20 cellular contexts compared by ENCODE assay signal in the genomic region with DNA sequence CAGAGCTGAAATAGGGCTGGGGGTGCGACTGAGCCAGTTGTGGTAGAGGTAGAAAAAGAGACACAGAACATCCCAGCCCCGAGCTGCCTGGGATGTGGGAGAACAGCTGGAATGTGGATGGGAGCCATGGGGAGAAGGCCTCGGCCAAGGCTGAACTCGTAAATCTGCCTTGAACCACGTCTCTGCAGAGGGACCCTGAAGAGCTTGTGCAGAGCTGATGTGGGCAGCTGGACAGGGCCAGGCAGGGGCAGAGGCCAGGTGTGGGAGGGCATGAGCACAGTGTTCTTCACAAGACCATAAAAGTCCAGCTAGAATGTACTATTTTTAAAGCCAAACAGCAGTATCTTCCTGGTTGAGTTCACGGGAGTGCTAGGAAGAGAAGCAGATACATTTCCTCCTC. TPM values are rescaled to one million over a fixed set of nuclear protein-coding genes. Genes with fewer than 3 reads are reported as not detected.
DNase-seq lines count a peak whose midpoint lies in the region; ATAC-seq, FAIRE-seq and TF ChIP-seq lines count a peak whose summit lies in the region.
"Had no signal": no experiment of that assay in that cellular context is flagged by ENCODE, and none has a peak within 500 bp of the region (broad histone marks: within the 10 kb centered on the region; RNA-seq: fewer than 3 reads in every experiment).

No MANE protein-coding gene starts in this region.

- H3K4me1 Mint-ChIP-seq in activated T-cell treated with anti-CD3 and anti-CD28 coated beads, Interleukin-2, amount 50 U/mL, for 24 hours (ENCODE audit: low read depth), result peaks cover 3% of the 10 kb centered on the region
- H3K4me1 Mint-ChIP-seq in activated CD4-positive, alpha-beta T cell treated with anti-CD3 and anti-CD28 coated beads, Interleukin-2, amount 10 ng/mL, durations not matched to agents 7 days and 5 days, result no peaks in the 10 kb centered on the region
- H3K4me1 Mint-ChIP-seq: CD8-positive, alpha-beta memory T cell had no signal

- TF ChIP-seq EP300 in HepG2 (IDR thresholded peaks at IDR 0.05; ENCODE audit: low read depth in 2 of 2, low read length in 2 of 2), result no peak
- no peak for TF ChIP-seq EP300 in HepG2 (CRISPR knock-in tag; IDR thresholded peaks at IDR 0.05; ENCODE audit: borderline replicate concordance)

- DNase-seq in activated T-cell treated with anti-CD3 and anti-CD28 coated beads, Interleukin-2, amount 50 U/mL, for 24 hours, result no peak
- DNase-seq in activated T-cell treated with anti-CD3 and anti-CD28 coated beads, Interleukin-2, amount 50 U/mL, for 1 hour, result no peak
- DNase-seq in HepG2 (ENCODE audit: low spot score) (no peak), neuronal stem cell (ENCODE audit: low spot score) (no peak), SW480 (ENCODE audit: low spot score) (no peak), gastrocnemius medialis (no peak)
- DNase-seq in activated CD4-positive, alpha-beta T cell treated with anti-CD3 and anti-CD28 coated beads, Interleukin-2, amount 10 ng/mL, durations not matched to agents 7 days and 5 days, result no peak
- DNase-seq: AML-193; Caco-2; CD8-positive, alpha-beta memory T cell; DMS53; HCEC 1CT; HFFc6 had no signal

- no peak overlapping the region for H2BK12ac ChIP-seq in neuronal stem cell (ENCODE audit: low read length)

- BruUV-seq in HepG2 (replicated peaks; lab: Mats Ljungman, UMichigan), result no TSS peak

- CTCF ChIA-PET in HepG2 (lab: Yijun Ruan, JAX; ENCODE audit: low intra/inter-chr PET ratio, low total read pairs), result no interaction called here
- CTCF ChIA-PET in activated CD4-positive, alpha-beta T cell treated with anti-CD3 and anti-CD28 coated beads, Interleukin-2, amount 10 ng/mL, durations not matched to agents 7 days and 5 days (lab: Charles Lee), result interaction anchor here (0.8 to 1.1 kb wide), 3 partner anchors 15 to 97 kb away, joined by 3 to 4 read pairs (median 3); no protein-coding TSS in a partner anchor

- H3K27ac Mint-ChIP-seq in activated T-cell treated with anti-CD3 and anti-CD28 coated beads, Interleukin-2, amount 50 U/mL, for 24 hours, result peak overlapping the region; percentile 39
- no peak overlapping the region for H3K27ac Mint-ChIP-seq in activated CD4-positive, alpha-beta T cell treated with anti-CD3 and anti-CD28 coated beads, Interleukin-2, amount 10 ng/mL, durations not matched to agents 7 days and 5 days
- H3K27ac Mint-ChIP-seq: HFFc6 had no signal

- H3K27me3 Mint-ChIP-seq in activated T-cell treated with anti-CD3 and anti-CD28 coated beads, Interleukin-2, amount 50 U/mL, for 24 hours, result peaks cover 5% of the 10 kb centered on the region
- H3K27me3 Mint-ChIP-seq in activated CD4-positive, alpha-beta T cell treated with anti-CD3 and anti-CD28 coated beads, Interleukin-2, amount 10 ng/mL, durations not matched to agents 7 days and 5 days, result peaks cover 2% of the 10 kb centered on the region

- no peak overlapping the region for H3K4ac ChIP-seq in neuronal stem cell (ENCODE audit: low read length)

- H3K36me3 ChIP-seq in HepG2 (replicated peaks in 1 of 2; ENCODE audit: control insufficient read depth in 1 of 2, insufficient read depth in 2 of 2, low read length in 2 of 2) (no peaks in the 10 kb centered on the region), neuronal stem cell (replicated peaks in 1 of 2; ENCODE audit: control insufficient read depth in 2 of 2, insufficient read depth in 2 of 2, low read length in 2 of 2) (no peaks in the 10 kb centered on the region), gastrocnemius medialis (no peaks in the 10 kb centered on the region)
- H3K36me3 ChIP-seq: BLaER1 had no signal

- no peak overlapping the region for H4K91ac ChIP-seq in neuronal stem cell (ENCODE audit: low read depth, low read length, poor library complexity)

- H3K4me1 ChIP-seq in HepG2 (ENCODE audit: insufficient read depth, low read length) (peaks cover 67% of the 10 kb centered on the region), neuronal stem cell (ENCODE audit: control insufficient read depth in 2 of 2, insufficient read depth in 1 of 2, low read depth in 1 of 2, low read length in 2 of 2) (peaks cover 0 to 2% of the 10 kb centered on the region in 2 donors), gastrocnemius medialis (no peaks in the 10 kb centered on the region)
- H3K4me1 ChIP-seq: BLaER1 had no signal

- POLR2A ChIA-PET in HepG2 (lab: Yijun Ruan, JAX), result interaction anchor here (0.8 to 1.2 kb wide), 2 partner anchors 20 to 37 kb away, joined by 3 read pairs; a partner anchor contains a TSS
- POLR2A ChIA-PET in activated CD4-positive, alpha-beta T cell treated with anti-CD3 and anti-CD28 coated beads, Interleukin-2, amount 10 ng/mL, durations not matched to agents 7 days and 5 days (lab: Charles Lee), result no interaction called here

- H2BK120ac ChIP-seq in neuronal stem cell (ENCODE audit: low read depth, low read length), result no peak overlapping the region

- no peak overlapping the region for H3K4me3 Mint-ChIP-seq in activated T-cell treated with anti-CD3 and anti-CD28 coated beads, Interleukin-2, amount 50 U/mL, for 24 hours
- H3K4me3 Mint-ChIP-seq in activated CD4-positive, alpha-beta T cell treated with anti-CD3 and anti-CD28 coated beads, Interleukin-2, amount 10 ng/mL, durations not matched to agents 7 days and 5 days, result no peak overlapping the region
- H3K4me3 Mint-ChIP-seq: CD8-positive, alpha-beta memory T cell; HFFc6 had no signal

- H2AFZ ChIP-seq in HepG2 (ENCODE audit: low read length) (no peak overlapping the region), neuronal stem cell (ENCODE audit: low read length) (no peak overlapping the region)

- no peak for FAIRE-seq in HepG2 (lab: Jason Lieb, UNC)

- H3K23ac ChIP-seq in neuronal stem cell (ENCODE audit: low read depth, low read length, poor library complexity), result no peak overlapping the region

- no peak overlapping the region for H2BK5ac ChIP-seq in neuronal stem cell (ENCODE audit: low read length)

- H3K79me2 ChIP-seq in HepG2 (ENCODE audit: insufficient read depth, low read length), result no peaks in the 10 kb centered on the region

- H3K36me3 Mint-ChIP-seq in activated T-cell treated with anti-CD3 and anti-CD28 coated beads, Interleukin-2, amount 50 U/mL, for 24 hours (ENCODE audit: low read depth), result no peaks in the 10 kb centered on the region
- no peaks in the 10 kb centered on the region for H3K36me3 Mint-ChIP-seq in activated CD4-positive, alpha-beta T cell treated with anti-CD3 and anti-CD28 coated beads, Interleukin-2, amount 10 ng/mL, durations not matched to agents 7 days and 5 days (ENCODE audit: low read depth)
- H3K36me3 Mint-ChIP-seq: CD8-positive, alpha-beta memory T cell had no signal

- no peak overlapping the region for H3K4me2 ChIP-seq in HepG2 (ENCODE audit: low read depth, low read length)
- H3K4me2 ChIP-seq in neuronal stem cell (ENCODE audit: insufficient read depth, low read length, poor library complexity, severe bottlenecking), result no peak overlapping the region
- H3K4me2 ChIP-seq: BLaER1 had no signal

- no peak overlapping the region for H2AK5ac ChIP-seq in neuronal stem cell (ENCODE audit: low read depth, low read length)

- H4K20me1 ChIP-seq in HepG2 (ENCODE audit: insufficient read depth, low read length), result no peaks in the 10 kb centered on the region
- H4K20me1 ChIP-seq: BLaER1 had no signal

- H3K9ac ChIP-seq in HepG2 (ENCODE audit: insufficient read depth, low read depth, low read length) (no peak overlapping the region), neuronal stem cell (ENCODE audit: low read depth, low read length, poor library complexity) (no peak overlapping the region)
- H3K9ac ChIP-seq: BLaER1 had no signal

- H4K8ac ChIP-seq in neuronal stem cell (ENCODE audit: low read depth, low read length), result no peak overlapping the region

- H3K9me3 ChIP-seq in HepG2 (ENCODE audit: low read length) (no peaks in the 10 kb centered on the region), neuronal stem cell (replicated peaks in 1 of 2; ENCODE audit: control insufficient read depth in 2 of 2, insufficient read depth in 1 of 2, low read depth in 1 of 2, low read length in 2 of 2) (no peaks in the 10 kb centered on the region), gastrocnemius medialis (no peaks in the 10 kb centered on the region)
- H3K9me3 ChIP-seq: BLaER1, Caco-2 had no signal

- TF ChIP-seq POLR2A in HepG2 (IDR thresholded peaks at IDR 0.05; ENCODE audit: insufficient read depth in 1 of 2, low read depth in 2 of 2, low read length in 2 of 2) (no peak), gastrocnemius medialis (IDR thresholded peaks at IDR 0.05) (no peak)

- no peak overlapping the region for H3K14ac ChIP-seq in neuronal stem cell (ENCODE audit: low read length)

- no peak overlapping the region for H3K4me3 ChIP-seq in HepG2 (replicated peaks in 1 of 3; ENCODE audit: insufficient read depth in 1 of 3, low read depth in 2 of 3, low read length in 3 of 3)
- H3K4me3 ChIP-seq in neuronal stem cell (ENCODE audit: low read length in 2 of 2), result no peak overlapping the region
- H3K4me3 ChIP-seq in gastrocnemius medialis, result no peak overlapping the region
- H3K4me3 ChIP-seq: BLaER1 had no signal

- TF ChIP-seq RAD21 in HepG2 (CRISPR knock-in tag; IDR thresholded peaks at IDR 0.05), result no peak

- WGBS in HepG2 (ENCODE audit: low lambda C conversion rate), result 95% methylated on average over 6 of the region's 6 CpGs
- no CpG with 5 or more reads among the region's 6 CpGs for WGBS in neuronal stem cell (ENCODE audit: extremely low coverage in 2 of 2, insufficient read length in 2 of 2, insufficient replicate concordance in 1 of 2), 2 donors

- ATAC-seq in HepG2, result no peak
- no peak for ATAC-seq in HG02642 (IDR thresholded peaks at IDR 0.05; ENCODE audit: poor library complexity, unreplicated experiment)
- no peak for ATAC-seq in gastrocnemius medialis

- no peak for TF ChIP-seq CTCF in HepG2 (CRISPR knock-in tag; IDR thresholded peaks at IDR 0.05)
- TF ChIP-seq CTCF in gastrocnemius medialis (IDR thresholded peaks at IDR 0.05 in 4 of 5, conservative IDR thresholded peaks at IDR 0.05 in 1 of 5), result no peak

- peak overlapping the region; percentile 30 for H3K18ac ChIP-seq in neuronal stem cell (ENCODE audit: low read length)

- intact Hi-C loops in HepG2 (cut with micrococcal nuclease; ENCODE audit: unreplicated experiment), result no loop called here
- intact Hi-C loops in gastrocnemius medialis (cut with DNase I; ENCODE audit: low total_unique reads), result no loop called here

- H3K27me3 ChIP-seq in HepG2 (ENCODE audit: control insufficient read depth in 1 of 2, insufficient read depth in 2 of 2, low read length in 2 of 2) (no peaks in the 10 kb centered on the region), neuronal stem cell (ENCODE audit: control insufficient read depth in 3 of 3, insufficient read depth in 3 of 3, low read depth in 1 of 3, low read length in 3 of 3) (peaks cover 0 to 60% (median 0%) of the 10 kb centered on the region in 3 experiments), gastrocnemius medialis (no peaks in the 10 kb centered on the region)
- H3K27me3 ChIP-seq: BLaER1 had no signal

- H3K27ac ChIP-seq in HepG2 (ENCODE audit: extremely low read length, insufficient read depth, low read length), result no peak overlapping the region
- no peak overlapping the region for H3K27ac ChIP-seq in neuronal stem cell (replicated peaks; ENCODE audit: low read length)
- H3K27ac ChIP-seq in gastrocnemius medialis, result no peak overlapping the region
- H3K27ac ChIP-seq: 22Rv1, BLaER1, HL-60 had no signal

- in situ Hi-C loops in HepG2 (cut with HindIII; ENCODE audit: extremely low pct_ligation_motif_present, low pct_unique_long_range_greater_than_20kb), result loop anchor here (5.0 kb wide), 1 partner anchor 33 kb away; no protein-coding TSS in a partner anchor
- in situ Hi-C loops in gastrocnemius medialis (cut with MboI; ENCODE audit: low sequenced_read_pairs in 4 of 4), result no loop called here

- H2BK15ac ChIP-seq in neuronal stem cell (ENCODE audit: low read length), result no peak overlapping the region

- H3K9me3 Mint-ChIP-seq in activated T-cell treated with anti-CD3 and anti-CD28 coated beads, Interleukin-2, amount 50 U/mL, for 24 hours, result no peaks in the 10 kb centered on the region
- H3K9me3 Mint-ChIP-seq in activated CD4-positive, alpha-beta T cell treated with anti-CD3 and anti-CD28 coated beads, Interleukin-2, amount 10 ng/mL, durations not matched to agents 7 days and 5 days, result no peaks in the 10 kb centered on the region
- H3K9me3 Mint-ChIP-seq: CD8-positive, alpha-beta memory T cell; HFFc6 had no signal

- H3K79me1 ChIP-seq in neuronal stem cell (ENCODE audit: low read depth, low read length), result no peaks in the 10 kb centered on the region

RNA-seq across cellular contexts. Expression of a gene that starts 5.7 kb away (rescaled TPM):
- 0.02 and 0.04 TPM in 2 replicates for total RNA-seq in HepG2 (2016; rRNA removed; fragmentation: Illumina TruSeq; extraction: Trizol)
- not detected in 2 replicates for total RNA-seq in HepG2 (2016; cell fraction: cytosol; rRNA removed; fragmentation: Illumina TruSeq; extraction: Trizol; ENCODE audit: low read depth)
- 0.15 TPM in 1 of 2 replicates, not detected in the other for total RNA-seq in HepG2 (2016; cell fraction: insoluble cytoplasmic fraction; rRNA removed; fragmentation: Illumina TruSeq; extraction: Trizol)
- not detected in 2 replicates for total RNA-seq in HepG2 (2016; cell fraction: membrane; rRNA removed; fragmentation: Illumina TruSeq; extraction: Trizol)
- not detected in 2 replicates for total RNA-seq in HepG2 (2016; cell fraction: nucleus; rRNA removed; fragmentation: Illumina TruSeq; extraction: Trizol)
- 1.4 TPM in 2 replicates for polyA plus RNA-seq in HepG2 (2011; rRNA removed)
- polyA plus RNA-seq in HepG2 (2011; cell fraction: cytosol; rRNA removed), result 0.98 and 1.1 TPM in 2 replicates
- polyA plus RNA-seq in HepG2 (2011; cell fraction: nucleus; rRNA removed), result 1.7 and 2.0 TPM in 2 replicates
- 0.80 and 1.5 TPM in 2 replicates for polyA plus RNA-seq in HepG2 (2012)
- not detected in 2 replicates for polyA plus RNA-seq in HepG2 (2016; cell fraction: cytosol; fragmentation: Illumina TruSeq; extraction: Trizol; ENCODE audit: low read depth)
- polyA plus RNA-seq in HepG2 (2016; cell fraction: insoluble cytoplasmic fraction; fragmentation: Illumina TruSeq; extraction: Trizol; ENCODE audit: low read depth), result not detected in 2 replicates
- not detected in 2 replicates for polyA plus RNA-seq in HepG2 (2016; cell fraction: membrane; fragmentation: Illumina TruSeq; extraction: Trizol; ENCODE audit: low read depth)
- polyA plus RNA-seq in HepG2 (2016; cell fraction: nucleus; fragmentation: Illumina TruSeq; extraction: Trizol; ENCODE audit: insufficient read depth, low read depth), result 0.12 TPM in 1 of 2 replicates, not detected in the other
- 1.3 TPM in 1 of 2 replicates, not detected in the other for polyA minus RNA-seq in HepG2 (2011; rRNA and poly(A)+ RNA removed; ENCODE audit: low replicate concordance)
- 0.49 and 0.70 TPM in 2 replicates for polyA minus RNA-seq in HepG2 (2011; cell fraction: cytosol; rRNA and poly(A)+ RNA removed)
- 0.52 and 0.62 TPM in 2 replicates for polyA minus RNA-seq in HepG2 (2011; cell fraction: nucleus; rRNA and poly(A)+ RNA removed)
- 0.01 TPM for polyA plus RNA-seq in neuronal stem cell (2013, experiment 1 of 2)
- not detected for polyA plus RNA-seq in neuronal stem cell (2013, experiment 2 of 2)
- not detected for total RNA-seq in activated CD4-positive, alpha-beta T cell treated with anti-CD3 and anti-CD28 coated beads, Interleukin-2, amount 10 ng/mL, durations not matched to agents 7 days and 5 days
- under 1 TPM in 1 of 4 donors, not detected in 3; 0.20 TPM for total RNA-seq in gastrocnemius medialis
- total RNA-seq: A673; Caco-2; CD8-positive, alpha-beta memory T cell; Daoy; H4; HFFc6 had no signal
- polyA plus RNA-seq: CD8-positive, alpha-beta memory T cell had no signal

RNA-seq across cellular contexts. Expression of a gene that starts 15.3 kb away (rescaled TPM):
- total RNA-seq in HepG2 (2016; rRNA removed; fragmentation: Illumina TruSeq; extraction: Trizol) (not detected in 2 replicates), gastrocnemius medialis (not detected)
- not detected in 2 replicates for total RNA-seq in HepG2 (2016; cell fraction: cytosol; rRNA removed; fragmentation: Illumina TruSeq; extraction: Trizol; ENCODE audit: low read depth)
- not detected in 2 replicates for total RNA-seq in HepG2 (2016; cell fraction: insoluble cytoplasmic fraction; rRNA removed; fragmentation: Illumina TruSeq; extraction: Trizol)
- not detected in 2 replicates for total RNA-seq in HepG2 (2016; cell fraction: membrane; rRNA removed; fragmentation: Illumina TruSeq; extraction: Trizol)
- not detected in 2 replicates for total RNA-seq in HepG2 (2016; cell fraction: nucleus; rRNA removed; fragmentation: Illumina TruSeq; extraction: Trizol)
- polyA plus RNA-seq in HepG2 (2011; rRNA removed), result not detected in 2 replicates
- polyA plus RNA-seq in HepG2 (2011; cell fraction: cytosol; rRNA removed), result not detected in 2 replicates
- not detected in 2 replicates for polyA plus RNA-seq in HepG2 (2011; cell fraction: nucleus; rRNA removed)
- polyA plus RNA-seq in HepG2 (2012), result not detected in 2 replicates
- not detected in 2 replicates for polyA plus RNA-seq in HepG2 (2016; cell fraction: cytosol; fragmentation: Illumina TruSeq; extraction: Trizol; ENCODE audit: low read depth)
- not detected in 2 replicates for polyA plus RNA-seq in HepG2 (2016; cell fraction: insoluble cytoplasmic fraction; fragmentation: Illumina TruSeq; extraction: Trizol; ENCODE audit: low read depth)
- polyA plus RNA-seq in HepG2 (2016; cell fraction: membrane; fragmentation: Illumina TruSeq; extraction: Trizol; ENCODE audit: low read depth), result not detected in 2 replicates
- not detected in 2 replicates for polyA plus RNA-seq in HepG2 (2016; cell fraction: nucleus; fragmentation: Illumina TruSeq; extraction: Trizol; ENCODE audit: insufficient read depth, low read depth)
- not detected in 2 replicates for polyA minus RNA-seq in HepG2 (2011; rRNA and poly(A)+ RNA removed; ENCODE audit: low replicate concordance)
- polyA minus RNA-seq in HepG2 (2011; cell fraction: cytosol; rRNA and poly(A)+ RNA removed), result not detected in 2 replicates
- not detected in 2 replicates for polyA minus RNA-seq in HepG2 (2011; cell fraction: nucleus; rRNA and poly(A)+ RNA removed)
- not detected for polyA plus RNA-seq in neuronal stem cell (2013, experiment 1 of 2)
- not detected for polyA plus RNA-seq in neuronal stem cell (2013, experiment 2 of 2)
- not detected for total RNA-seq in activated CD4-positive, alpha-beta T cell treated with anti-CD3 and anti-CD28 coated beads, Interleukin-2, amount 10 ng/mL, durations not matched to agents 7 days and 5 days
- total RNA-seq: A673; Caco-2; CD8-positive, alpha-beta memory T cell; Daoy; H4; HFFc6 had no signal
- polyA plus RNA-seq: CD8-positive, alpha-beta memory T cell had no signal

RNA-seq across cellular contexts. Expression of a gene that starts 20.0 kb away (rescaled TPM):
- 112 and 119 TPM in 2 replicates for total RNA-seq in HepG2 (2016; rRNA removed; fragmentation: Illumina TruSeq; extraction: Trizol)
- total RNA-seq in HepG2 (2016; cell fraction: cytosol; rRNA removed; fragmentation: Illumina TruSeq; extraction: Trizol; ENCODE audit: low read depth), result 39.9 and 63.7 TPM in 2 replicates
- 110 and 115 TPM in 2 replicates for total RNA-seq in HepG2 (2016; cell fraction: insoluble cytoplasmic fraction; rRNA removed; fragmentation: Illumina TruSeq; extraction: Trizol)
- total RNA-seq in HepG2 (2016; cell fraction: membrane; rRNA removed; fragmentation: Illumina TruSeq; extraction: Trizol), result 96.6 and 139 TPM in 2 replicates
- 53.1 and 57.3 TPM in 2 replicates for total RNA-seq in HepG2 (2016; cell fraction: nucleus; rRNA removed; fragmentation: Illumina TruSeq; extraction: Trizol)
- polyA plus RNA-seq in HepG2 (2011; rRNA removed), result 192 and 208 TPM in 2 replicates
- polyA plus RNA-seq in HepG2 (2011; cell fraction: cytosol; rRNA removed), result 183 and 221 TPM in 2 replicates
- polyA plus RNA-seq in HepG2 (2011; cell fraction: nucleus; rRNA removed), result 169 and 222 TPM in 2 replicates
- polyA plus RNA-seq in HepG2 (2012), result 99.5 and 112 TPM in 2 replicates
- 38.3 and 64.2 TPM in 2 replicates for polyA plus RNA-seq in HepG2 (2016; cell fraction: cytosol; fragmentation: Illumina TruSeq; extraction: Trizol; ENCODE audit: low read depth)
- 119 and 122 TPM in 2 replicates for polyA plus RNA-seq in HepG2 (2016; cell fraction: insoluble cytoplasmic fraction; fragmentation: Illumina TruSeq; extraction: Trizol; ENCODE audit: low read depth)
- 80.1 and 115 TPM in 2 replicates for polyA plus RNA-seq in HepG2 (2016; cell fraction: membrane; fragmentation: Illumina TruSeq; extraction: Trizol; ENCODE audit: low read depth)
- 90.6 and 93.2 TPM in 2 replicates for polyA plus RNA-seq in HepG2 (2016; cell fraction: nucleus; fragmentation: Illumina TruSeq; extraction: Trizol; ENCODE audit: insufficient read depth, low read depth)
- polyA minus RNA-seq in HepG2 (2011; rRNA and poly(A)+ RNA removed; ENCODE audit: low replicate concordance), result 178 and 487 TPM in 2 replicates
- polyA minus RNA-seq in HepG2 (2011; cell fraction: cytosol; rRNA and poly(A)+ RNA removed), result 57.6 and 60.2 TPM in 2 replicates
- polyA minus RNA-seq in HepG2 (2011; cell fraction: nucleus; rRNA and poly(A)+ RNA removed), result 52.7 and 73.4 TPM in 2 replicates
- polyA plus RNA-seq in neuronal stem cell (2013, experiment 1 of 2), result 31.0 TPM
- polyA plus RNA-seq in neuronal stem cell (2013, experiment 2 of 2), result 31.5 TPM
- total RNA-seq in activated CD4-positive, alpha-beta T cell treated with anti-CD3 and anti-CD28 coated beads, Interleukin-2, amount 10 ng/mL, durations not matched to agents 7 days and 5 days, result 10 to 100 TPM; 60.0 to 65.3 TPM
- 100 to 1,000 TPM; 117 to 197 (median 154) TPM for total RNA-seq in gastrocnemius medialis

RNA-seq across cellular contexts. Expression of a gene that starts 30.9 kb away (rescaled TPM):
- total RNA-seq in HepG2 (2016; rRNA removed; fragmentation: Illumina TruSeq; extraction: Trizol) (0.04 TPM in 1 of 2 replicates, not detected in the other), gastrocnemius medialis (1 to 10 TPM in 3 of 4 donors, under 1 TPM in 1; 0.61 to 2.3 (median 1.2) TPM)
- total RNA-seq in HepG2 (2016; cell fraction: cytosol; rRNA removed; fragmentation: Illumina TruSeq; extraction: Trizol; ENCODE audit: low read depth), result 0.40 and 0.44 TPM in 2 replicates
- 0.15 and 0.22 TPM in 2 replicates for total RNA-seq in HepG2 (2016; cell fraction: insoluble cytoplasmic fraction; rRNA removed; fragmentation: Illumina TruSeq; extraction: Trizol)
- 0.28 and 0.52 TPM in 2 replicates for total RNA-seq in HepG2 (2016; cell fraction: membrane; rRNA removed; fragmentation: Illumina TruSeq; extraction: Trizol)
- total RNA-seq in HepG2 (2016; cell fraction: nucleus; rRNA removed; fragmentation: Illumina TruSeq; extraction: Trizol), result not detected in 2 replicates
- polyA plus RNA-seq in HepG2 (2011; rRNA removed), result 0.81 and 0.85 TPM in 2 replicates
- 0.62 and 0.63 TPM in 2 replicates for polyA plus RNA-seq in HepG2 (2011; cell fraction: cytosol; rRNA removed)
- polyA plus RNA-seq in HepG2 (2011; cell fraction: nucleus; rRNA removed), result 3.5 and 4.0 TPM in 2 replicates
- 1.7 and 1.8 TPM in 2 replicates for polyA plus RNA-seq in HepG2 (2012)
- 0.51 and 0.72 TPM in 2 replicates for polyA plus RNA-seq in HepG2 (2016; cell fraction: cytosol; fragmentation: Illumina TruSeq; extraction: Trizol; ENCODE audit: low read depth)
- polyA plus RNA-seq in HepG2 (2016; cell fraction: insoluble cytoplasmic fraction; fragmentation: Illumina TruSeq; extraction: Trizol; ENCODE audit: low read depth), result not detected in 2 replicates
- polyA plus RNA-seq in HepG2 (2016; cell fraction: membrane; fragmentation: Illumina TruSeq; extraction: Trizol; ENCODE audit: low read depth), result 0.34 and 0.47 TPM in 2 replicates
- 0.69 TPM in 1 of 2 replicates, not detected in the other for polyA plus RNA-seq in HepG2 (2016; cell fraction: nucleus; fragmentation: Illumina TruSeq; extraction: Trizol; ENCODE audit: insufficient read depth, low read depth)
- polyA minus RNA-seq in HepG2 (2011; rRNA and poly(A)+ RNA removed; ENCODE audit: low replicate concordance), result 0.72 TPM in 1 of 2 replicates, not detected in the other
- not detected in 2 replicates for polyA minus RNA-seq in HepG2 (2011; cell fraction: cytosol; rRNA and poly(A)+ RNA removed)
- polyA minus RNA-seq in HepG2 (2011; cell fraction: nucleus; rRNA and poly(A)+ RNA removed), result 0.26 and 1.4 TPM in 2 replicates
- 0.36 TPM for polyA plus RNA-seq in neuronal stem cell (2013, experiment 1 of 2)
- 0.24 TPM for polyA plus RNA-seq in neuronal stem cell (2013, experiment 2 of 2)
- total RNA-seq in activated CD4-positive, alpha-beta T cell treated with anti-CD3 and anti-CD28 coated beads, Interleukin-2, amount 10 ng/mL, durations not matched to agents 7 days and 5 days, result under 1 TPM; 0.10 to 0.25 TPM
- total RNA-seq: A673, HFFc6 had no signal

RNA-seq across cellular contexts. Expression of a gene that starts 35.6 kb away (rescaled TPM):
- total RNA-seq in HepG2 (2016; rRNA removed; fragmentation: Illumina TruSeq; extraction: Trizol), result 7.0 and 13.9 TPM in 2 replicates
- total RNA-seq in HepG2 (2016; cell fraction: cytosol; rRNA removed; fragmentation: Illumina TruSeq; extraction: Trizol; ENCODE audit: low read depth), result 7.2 and 7.6 TPM in 2 replicates
- total RNA-seq in HepG2 (2016; cell fraction: insoluble cytoplasmic fraction; rRNA removed; fragmentation: Illumina TruSeq; extraction: Trizol), result 6.8 and 14.7 TPM in 2 replicates
- total RNA-seq in HepG2 (2016; cell fraction: membrane; rRNA removed; fragmentation: Illumina TruSeq; extraction: Trizol), result 9.9 and 14.3 TPM in 2 replicates
- total RNA-seq in HepG2 (2016; cell fraction: nucleus; rRNA removed; fragmentation: Illumina TruSeq; extraction: Trizol), result 11.7 and 13.6 TPM in 2 replicates
- 23.4 and 30.8 TPM in 2 replicates for polyA plus RNA-seq in HepG2 (2011; rRNA removed)
- polyA plus RNA-seq in HepG2 (2011; cell fraction: cytosol; rRNA removed), result 26.4 and 27.5 TPM in 2 replicates
- polyA plus RNA-seq in HepG2 (2011; cell fraction: nucleus; rRNA removed), result 30.3 and 37.8 TPM in 2 replicates
- polyA plus RNA-seq in HepG2 (2012), result 29.7 and 31.5 TPM in 2 replicates
- 9.6 and 11.3 TPM in 2 replicates for polyA plus RNA-seq in HepG2 (2016; cell fraction: cytosol; fragmentation: Illumina TruSeq; extraction: Trizol; ENCODE audit: low read depth)
- 9.2 and 9.7 TPM in 2 replicates for polyA plus RNA-seq in HepG2 (2016; cell fraction: insoluble cytoplasmic fraction; fragmentation: Illumina TruSeq; extraction: Trizol; ENCODE audit: low read depth)
- 12.0 and 14.2 TPM in 2 replicates for polyA plus RNA-seq in HepG2 (2016; cell fraction: membrane; fragmentation: Illumina TruSeq; extraction: Trizol; ENCODE audit: low read depth)
- polyA plus RNA-seq in HepG2 (2016; cell fraction: nucleus; fragmentation: Illumina TruSeq; extraction: Trizol; ENCODE audit: insufficient read depth, low read depth), result 23.5 and 24.6 TPM in 2 replicates
- polyA minus RNA-seq in HepG2 (2011; rRNA and poly(A)+ RNA removed; ENCODE audit: low replicate concordance), result 0.09 and 14.9 TPM in 2 replicates
- polyA minus RNA-seq in HepG2 (2011; cell fraction: cytosol; rRNA and poly(A)+ RNA removed), result 5.9 and 7.1 TPM in 2 replicates
- polyA minus RNA-seq in HepG2 (2011; cell fraction: nucleus; rRNA and poly(A)+ RNA removed), result 10.7 and 13.8 TPM in 2 replicates
- 4.3 TPM for polyA plus RNA-seq in neuronal stem cell (2013, experiment 1 of 2)
- 4.5 TPM for polyA plus RNA-seq in neuronal stem cell (2013, experiment 2 of 2)
- total RNA-seq in activated CD4-positive, alpha-beta T cell treated with anti-CD3 and anti-CD28 coated beads, Interleukin-2, amount 10 ng/mL, durations not matched to agents 7 days and 5 days, result 1 to 10 TPM in 1 of 2 experiments, under 1 TPM in 1; 0.92 to 1.3 TPM
- total RNA-seq in gastrocnemius medialis, result 1 to 10 TPM; 1.2 to 7.1 (median 4.3) TPM
